In genomic region chr5:181233436-181234115, GRCh38 we compare ENCODE assay signal across 13 cellular contexts. TPM values are rescaled to one million over a fixed set of nuclear protein-coding genes. Genes with fewer than 3 reads are reported as not detected.
DNase-seq lines count a peak whose midpoint lies in the region; ATAC-seq and TF ChIP-seq lines count a peak whose summit lies in the region.
"Had no signal": no experiment of that assay in that cellular context is flagged by ENCODE, and none has a peak within 500 bp of the region (broad histone marks: within the 10 kb centered on the region; RNA-seq: fewer than 3 reads in every experiment).

No MANE protein-coding gene starts in this region.

- H3K4me1 ChIP-seq in Panc1 (ENCODE audit: control insufficient read depth, insufficient read depth, low read length) (peaks cover 3% of the 10 kb centered on the region), spleen (peaks cover 0 to 33% (median 0%) of the 10 kb centered on the region in 6 donors), uterus (no peaks in the 10 kb centered on the region), prostate gland (replicated peaks) (no peaks in the 10 kb centered on the region)

- H3K4me3 ChIP-seq in Panc1 (ENCODE audit: low read depth in 2 of 2, low read length in 2 of 2) (no peak overlapping the region), spleen (no peak overlapping the region), uterus (no peak overlapping the region), prostate gland (no peak overlapping the region)
- H3K4me3 ChIP-seq: MG63, thoracic aorta had no signal

- peaks cover 31% of the 10 kb centered on the region for H3K4me1 Mint-ChIP-seq in activated T-cell treated with anti-CD3 and anti-CD28 coated beads, Interleukin-2, amount 50 U/mL, for 72 hours (ENCODE audit: low read depth)
- peaks cover 9% of the 10 kb centered on the region for H3K4me1 Mint-ChIP-seq in chondrocyte (ENCODE audit: low read depth)
- H3K4me1 Mint-ChIP-seq: endodermal cell had no signal

- no peak overlapping the region for H3K27ac ChIP-seq in Panc1 (ENCODE audit: low read length)
- H3K27ac ChIP-seq in spleen: peak overlapping the region in 1 of 8 donors; percentile 27
- no peak overlapping the region for H3K27ac ChIP-seq in uterus
- no peak overlapping the region for H3K27ac ChIP-seq in prostate gland
- H3K27ac ChIP-seq: thoracic aorta had no signal

- TF ChIP-seq POLR2A in spleen (IDR thresholded peaks at IDR 0.05): no peak
- TF ChIP-seq POLR2A in uterus (IDR thresholded peaks at IDR 0.05): no peak
- TF ChIP-seq POLR2A in prostate gland (IDR thresholded peaks at IDR 0.05): no peak

- intact Hi-C loops in Panc1 (cut with micrococcal nuclease; ENCODE audit: unreplicated experiment): no loop called here
- intact Hi-C loops in spleen (cut with DNase I; ENCODE audit: low total_unique reads): no loop called here
- intact Hi-C loops in uterus (cut with DNase I; ENCODE audit: low total_unique reads): no loop called here
- intact Hi-C loops in prostate gland (cut with DNase I): no loop called here

- DNase-seq in activated T-cell treated with anti-CD3 and anti-CD28 coated beads, Interleukin-2, amount 50 U/mL, for 72 hours: no peak
- no peak for DNase-seq in activated T-cell treated with anti-CD3 and anti-CD28 coated beads, Interleukin-2, amount 50 U/mL, for 48 hours
- DNase-seq in Panc1 (ENCODE audit: low read depth, low spot score) (no peak), chondrocyte (ENCODE audit: low spot score) (no peak), spleen (peak; percentile 59), uterus (no peak), OCI-M2 (lab: John Stamatoyannopoulos, UW; ENCODE audit: unreplicated experiment) (no peak), prostate gland (ENCODE audit: low spot score) (no peak)
- DNase-seq: ACHN; activated T-cell treated with anti-CD3 and anti-CD28 coated beads, Interleukin-2, amount 50 U/mL, for 4 hours; MG63 had no signal

- no peaks in the 10 kb centered on the region for H3K9me3 Mint-ChIP-seq in activated T-cell treated with anti-CD3 and anti-CD28 coated beads, Interleukin-2, amount 50 U/mL, for 72 hours
- H3K9me3 Mint-ChIP-seq in chondrocyte (ENCODE audit: low read depth): no peaks in the 10 kb centered on the region
- H3K9me3 Mint-ChIP-seq: activated T-cell treated with anti-CD3 and anti-CD28 coated beads, Interleukin-2, amount 50 U/mL, for 4 hours; endodermal cell had no signal

- CTCF ChIA-PET in Panc1 (lab: Charles Lee): no interaction called here

- H3K36me3 Mint-ChIP-seq in activated T-cell treated with anti-CD3 and anti-CD28 coated beads, Interleukin-2, amount 50 U/mL, for 72 hours (ENCODE audit: insufficient read depth in 2 of 2): peaks cover 18 to 27% of the 10 kb centered on the region in 2 donors
- peaks cover 34% of the 10 kb centered on the region for H3K36me3 Mint-ChIP-seq in chondrocyte (ENCODE audit: low read depth)

- peak; percentile 3 to 8 for ATAC-seq in activated T-cell treated with anti-CD3 and anti-CD28 coated beads, Interleukin-2, amount 50 U/mL, for 72 hours (replicated peaks in 1 of 2)
- peak; percentile 2; the same call in 1 of the 2 replicates for ATAC-seq in Panc1

- H3K9me3 ChIP-seq in Panc1 (ENCODE audit: control insufficient read depth, insufficient read depth, low read depth, low read length): no peaks in the 10 kb centered on the region
- H3K9me3 ChIP-seq in spleen: no peaks in the 10 kb centered on the region
- no peaks in the 10 kb centered on the region for H3K9me3 ChIP-seq in uterus
- no peaks in the 10 kb centered on the region for H3K9me3 ChIP-seq in prostate gland
- H3K9me3 ChIP-seq: MG63, thoracic aorta had no signal

- peak overlapping the region; percentile 5 for H3K27ac Mint-ChIP-seq in activated T-cell treated with anti-CD3 and anti-CD28 coated beads, Interleukin-2, amount 50 U/mL, for 72 hours
- H3K27ac Mint-ChIP-seq in chondrocyte (ENCODE audit: unreplicated experiment): peak overlapping the region; percentile 4
- H3K27ac Mint-ChIP-seq: endodermal cell had no signal

- no TSS peak for BruUV-seq in Panc1 (replicated peaks; lab: Mats Ljungman, UMichigan)

- peaks cover 18% of the 10 kb centered on the region for H3K36me3 ChIP-seq in Panc1 (ENCODE audit: control insufficient read depth, insufficient read depth, low read length)
- peaks cover 6 to 97% (median 83%) of the 10 kb centered on the region in 6 donors for H3K36me3 ChIP-seq in spleen
- no peaks in the 10 kb centered on the region for H3K36me3 ChIP-seq in uterus
- H3K36me3 ChIP-seq in prostate gland: peaks cover 20 to 24% of the 10 kb centered on the region in 2 donors

- in situ Hi-C loops in Panc1 (cut with HindIII; ENCODE audit: low pct_unique_long_range_greater_than_20kb, low sequenced_read_pairs): no loop called here

- no peaks in the 10 kb centered on the region for H3K27me3 ChIP-seq in Panc1 (ENCODE audit: control insufficient read depth, insufficient read depth, low read length)
- no peaks in the 10 kb centered on the region for H3K27me3 ChIP-seq in spleen (replicated peaks in 1 of 7)
- no peaks in the 10 kb centered on the region for H3K27me3 ChIP-seq in uterus
- H3K27me3 ChIP-seq in prostate gland (replicated peaks; ENCODE audit: insufficient read depth): no peaks in the 10 kb centered on the region
- H3K27me3 ChIP-seq: MG63 had no signal

- no peak overlapping the region for H3K4me3 Mint-ChIP-seq in activated T-cell treated with anti-CD3 and anti-CD28 coated beads, Interleukin-2, amount 50 U/mL, for 72 hours
- H3K4me3 Mint-ChIP-seq in chondrocyte (ENCODE audit: unreplicated experiment): no peak overlapping the region
- H3K4me3 Mint-ChIP-seq: activated T-cell treated with anti-CD3 and anti-CD28 coated beads, Interleukin-2, amount 50 U/mL, for 4 hours; endodermal cell had no signal

- WGBS in spleen, 5 donors: 71 to 79% (median 73%) methylated on average over 9 of the region's 9 CpGs
- WGBS in prostate gland: 82% methylated on average over 9 of the region's 9 CpGs

- POLR2A ChIA-PET in Panc1 (lab: Charles Lee): no interaction called here

- no peaks in the 10 kb centered on the region for H3K27me3 Mint-ChIP-seq in activated T-cell treated with anti-CD3 and anti-CD28 coated beads, Interleukin-2, amount 50 U/mL, for 72 hours (ENCODE audit: low read depth)
- H3K27me3 Mint-ChIP-seq in chondrocyte (ENCODE audit: low read depth): no peaks in the 10 kb centered on the region

- no peak for TF ChIP-seq CTCF in Panc1 (IDR thresholded peaks at IDR 0.05)
- TF ChIP-seq CTCF in chondrocyte (IDR thresholded peaks at IDR 0.05): no peak
- no peak for TF ChIP-seq CTCF in spleen (IDR thresholded peaks at IDR 0.05 in 8 of 11, conservative IDR thresholded peaks at IDR 0.05 in 3 of 11)
- no peak for TF ChIP-seq CTCF in uterus (IDR thresholded peaks at IDR 0.05)
- TF ChIP-seq CTCF in prostate gland (IDR thresholded peaks at IDR 0.05): no peak

RNA-seq across cellular contexts. Expression of gene RACK1, which starts 10.1 kb away (rescaled TPM):
- total RNA-seq in activated T-cell treated with anti-CD3 and anti-CD28 coated beads, Interleukin-2, amount 50 U/mL, for 72 hours: 1,000 to 10,000 TPM; 3,606 to 3,662 TPM
- total RNA-seq in Panc1 (2021; ENCODE audit: unreplicated experiment) (1,623 TPM), chondrocyte (995 to 1,189 TPM (median 1,167 TPM) in 3 replicates), spleen (1,000 to 10,000 TPM; 1,202 to 2,949 (median 1,651) TPM), uterus (1,000 to 10,000 TPM; 1,656 to 5,035 (median 2,557) TPM), prostate gland (1,000 to 10,000 TPM; 2,058 to 4,360 TPM)
- polyA plus RNA-seq in Panc1 (2012; ENCODE audit: insufficient read length): 2,695 TPM
- 1,000 to 10,000 TPM; 2,379 to 3,598 (median 2,966) TPM for polyA plus RNA-seq in spleen

RNA-seq across cellular contexts. Expression of gene TRIM41, which starts 10.5 kb away (rescaled TPM):
- total RNA-seq in activated T-cell treated with anti-CD3 and anti-CD28 coated beads, Interleukin-2, amount 50 U/mL, for 72 hours: 10 to 100 TPM; 42.1 to 52.1 TPM
- 58.3 TPM for total RNA-seq in Panc1 (2021; ENCODE audit: unreplicated experiment)
- 72.2 TPM for polyA plus RNA-seq in Panc1 (2012; ENCODE audit: insufficient read length)
- 17.9 to 24.3 TPM (median 19.3 TPM) in 3 replicates for total RNA-seq in chondrocyte
- 10 to 100 TPM; 14.3 to 34.1 (median 26.6) TPM for total RNA-seq in spleen
- 10 to 100 TPM; 12.5 to 25.0 (median 24.1) TPM for polyA plus RNA-seq in spleen
- total RNA-seq in uterus: 10 to 100 TPM in 2 of 4 donors, 1 to 10 TPM in 2; 4.7 to 18.8 (median 12.2) TPM
- 10 to 100 TPM; 16.9 to 28.3 TPM for total RNA-seq in prostate gland

RNA-seq across cellular contexts. Expression of gene TRIM52, which starts 27.4 kb away (rescaled TPM):
- 10 to 100 TPM; 19.2 to 22.7 TPM for total RNA-seq in activated T-cell treated with anti-CD3 and anti-CD28 coated beads, Interleukin-2, amount 50 U/mL, for 72 hours
- total RNA-seq in Panc1 (2021; ENCODE audit: unreplicated experiment): 9.3 TPM
- 5.2 TPM for polyA plus RNA-seq in Panc1 (2012; ENCODE audit: insufficient read length)
- 7.2 to 12.7 TPM (median 8.3 TPM) in 3 replicates for total RNA-seq in chondrocyte
- 10 to 100 TPM; 18.9 to 44.0 (median 22.5) TPM for total RNA-seq in spleen
- polyA plus RNA-seq in spleen: 10 to 100 TPM; 11.6 to 19.7 (median 18.4) TPM
- 10 to 100 TPM in 2 of 4 donors, 1 to 10 TPM in 2; 1.2 to 22.1 (median 13.9) TPM for total RNA-seq in uterus
- total RNA-seq in prostate gland: 10 to 100 TPM; 11.2 to 15.2 TPM

RNA-seq across cellular contexts. Expression of gene TRIM7, which starts 28.6 kb away (rescaled TPM):
- 1 to 10 TPM; 2.4 to 2.9 TPM for total RNA-seq in activated T-cell treated with anti-CD3 and anti-CD28 coated beads, Interleukin-2, amount 50 U/mL, for 72 hours
- 25.8 TPM for total RNA-seq in Panc1 (2021; ENCODE audit: unreplicated experiment)
- 21.3 TPM for polyA plus RNA-seq in Panc1 (2012; ENCODE audit: insufficient read length)
- 4.2 to 8.1 TPM (median 5.7 TPM) in 3 replicates for total RNA-seq in chondrocyte
- 1 to 10 TPM in 6 of 7 donors, under 1 TPM in 1; 0.81 to 3.9 (median 1.9) TPM for total RNA-seq in spleen
- polyA plus RNA-seq in spleen: 1 to 10 TPM; 1.0 to 1.3 (median 1.2) TPM
- 1 to 10 TPM; 1.2 to 7.7 (median 1.6) TPM for total RNA-seq in uterus
- total RNA-seq in prostate gland: 1 to 10 TPM; 4.5 to 6.4 TPM
- total RNA-seq: endodermal cell had no signal
